20 cellular contexts compared by ENCODE assay signal in the genomic region with DNA sequence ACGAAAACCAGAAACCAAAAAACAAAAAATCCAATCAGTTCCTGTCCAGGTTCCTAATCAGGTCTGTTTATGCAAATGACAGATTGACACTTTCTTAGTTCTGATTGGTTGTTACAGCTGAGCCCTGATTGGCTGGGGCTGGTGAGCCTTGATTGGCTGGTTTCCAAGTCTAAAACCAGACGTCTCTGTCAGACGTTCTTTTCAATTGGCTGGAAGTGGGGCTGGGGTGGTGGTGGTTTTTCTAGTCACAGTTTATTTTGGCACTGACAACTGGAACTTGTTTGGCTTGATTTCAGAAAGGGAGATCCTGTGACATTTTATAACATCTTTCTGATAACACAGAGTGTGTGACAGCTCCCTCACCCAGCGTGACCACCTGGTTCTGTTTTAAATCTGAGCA. TPM values are rescaled to one million over a fixed set of nuclear protein-coding genes. Genes with fewer than 3 reads are reported as not detected.
DNase-seq lines count a peak whose midpoint lies in the region; ATAC-seq, FAIRE-seq and TF ChIP-seq lines count a peak whose summit lies in the region.
"Had no signal": no experiment of that assay in that cellular context is flagged by ENCODE, and none has a peak within 500 bp of the region (broad histone marks: within the 10 kb centered on the region; RNA-seq: fewer than 3 reads in every experiment).

No MANE protein-coding gene starts in this region.

- CTCF ChIA-PET in endothelial cell of umbilical vein (lab: Charles Lee): interaction anchor here (1.2 kb wide), 1 partner anchor 9 kb away, joined by 8 read pairs; no protein-coding TSS in a partner anchor

- DNase-seq in DMS53 (lab: John Stamatoyannopoulos, UW): peak; percentile 41
- no peak for DNase-seq in DMS53 treated with DMSO at 0.1 percent for 48 hours (lab: John Stamatoyannopoulos, UW; ENCODE audit: unreplicated experiment)
- DNase-seq in H4 (ENCODE audit: low spot score): peak; percentile 14
- DNase-seq in OCI-M1 (lab: John Stamatoyannopoulos, UW): peak; percentile 22
- DNase-seq in endothelial cell of umbilical vein (ENCODE audit: low read depth, low spot score): peak; percentile 22
- DNase-seq in HUDEP-2 (lab: John Stamatoyannopoulos, UW; ENCODE audit: unreplicated experiment in 76 of 76): no peak
- DNase-seq in ACHN: no peak
- DNase-seq: C1 segment of cervical spinal cord, EL, IMR-90, NCI-H1092, NCI-H1694 treated with DMSO at 0.1 percent for 48 hours, Right ventricle myocardium superior, T-helper 1 cell had no signal

- in situ Hi-C loops in ACHN (cut with HindIII; ENCODE audit: low pct_ligation_motif_present, low pct_unique_long_range_greater_than_20kb, low sequenced_read_pairs): no loop called here

- no peak overlapping the region for H3K27ac ChIP-seq in endothelial cell of umbilical vein (ENCODE audit: insufficient read depth, low read depth, low read length)
- H3K27ac ChIP-seq: 22Rv1, SK-N-MC had no signal

- intact Hi-C loops in endothelial cell of umbilical vein (cut with micrococcal nuclease): no loop called here

- TF ChIP-seq POLR2A in endothelial cell of umbilical vein (IDR thresholded peaks at IDR 0.05; ENCODE audit: low read depth, low read length): no peak

- no peaks in the 10 kb centered on the region for H3K4me1 ChIP-seq in endothelial cell of umbilical vein (ENCODE audit: control insufficient read depth, extremely low read depth, insufficient read depth, low read length)

- dilution Hi-C loops in endothelial cell of umbilical vein (cut with MboI; ENCODE audit: extremely low pct_ligation_motif_present, low sequenced_read_pairs): no loop called here

- no TSS peak for BruUV-seq in endothelial cell of umbilical vein (replicated peaks; lab: Mats Ljungman, UMichigan)

- no peak overlapping the region for H3K9ac ChIP-seq in endothelial cell of umbilical vein (replicated peaks; ENCODE audit: extremely low read depth, insufficient read depth, low read length)

- no peaks in the 10 kb centered on the region for H3K9me3 ChIP-seq in endothelial cell of umbilical vein (replicated peaks; ENCODE audit: control insufficient read depth, insufficient read depth, low read length)
- H3K9me3 ChIP-seq: HAP-1 had no signal

- no peak overlapping the region for H3K4me3 ChIP-seq in endothelial cell of umbilical vein (replicated peaks in 1 of 3; ENCODE audit: insufficient read depth in 1 of 3, low read depth in 1 of 3, low read length in 3 of 3)
- H3K4me3 ChIP-seq: HAP-1, SK-N-MC had no signal

- no peaks in the 10 kb centered on the region for H3K36me3 ChIP-seq in endothelial cell of umbilical vein (ENCODE audit: control insufficient read depth in 2 of 2, extremely low read depth in 1 of 2, insufficient read depth in 2 of 2, low read length in 2 of 2)
- H3K36me3 ChIP-seq: HAP-1 had no signal

- no peaks in the 10 kb centered on the region for H3K27me3 ChIP-seq in endothelial cell of umbilical vein (ENCODE audit: control insufficient read depth in 2 of 2, insufficient read depth in 2 of 2, low read length in 2 of 2)

- ATAC-seq in GM21526 (IDR thresholded peaks at IDR 0.05; ENCODE audit: low FRiP score, unreplicated experiment): no peak
- ATAC-seq: Panc1 had no signal

- no peak for FAIRE-seq in endothelial cell of umbilical vein (lab: Jason Lieb, UNC)
- FAIRE-seq: GM19239 had no signal

- no peaks in the 10 kb centered on the region for H3K9me1 ChIP-seq in endothelial cell of umbilical vein (replicated peaks; ENCODE audit: control insufficient read depth, extremely low read depth, insufficient read depth, low read length)

- no peaks in the 10 kb centered on the region for H3K79me2 ChIP-seq in endothelial cell of umbilical vein (ENCODE audit: control insufficient read depth, insufficient read depth, low read length)

- no peaks in the 10 kb centered on the region for H4K20me1 ChIP-seq in endothelial cell of umbilical vein (replicated peaks; ENCODE audit: control insufficient read depth, extremely low read depth, insufficient read depth, low read length)

- H2AFZ ChIP-seq in endothelial cell of umbilical vein (ENCODE audit: low read depth, low read length): no peak overlapping the region

- no peak for TF ChIP-seq CTCF in endothelial cell of umbilical vein (IDR thresholded peaks at IDR 0.05; ENCODE audit: extremely low read depth in 1 of 2, insufficient read depth in 1 of 2, low read depth in 1 of 2, low read length in 2 of 2)

- POLR2A ChIA-PET in endothelial cell of umbilical vein (lab: Charles Lee): no interaction called here

- H3K4me2 ChIP-seq in endothelial cell of umbilical vein (ENCODE audit: insufficient read depth, low read length): no peak overlapping the region

TF ChIP-seq in endothelial cell of umbilical vein, 7 proteins besides CTCF, POLR2A, EP300 and RAD21:
- TF ChIP-seq GATA2 (IDR thresholded peaks at IDR 0.05; ENCODE audit: insufficient read depth, insufficient read length, low read depth, low read length): no peak
- TF ChIP-seq, protein P1, sequence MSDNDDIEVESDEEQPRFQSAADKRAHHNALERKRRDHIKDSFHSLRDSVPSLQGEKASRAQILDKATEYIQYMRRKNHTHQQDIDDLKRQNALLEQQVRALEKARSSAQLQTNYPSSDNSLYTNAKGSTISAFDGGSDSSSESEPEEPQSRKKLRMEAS (IDR thresholded peaks at IDR 0.05; ENCODE audit: insufficient read depth, insufficient read length): no peak
- TF ChIP-seq EZH2 (IDR thresholded peaks at IDR 0.05; ENCODE audit: borderline replicate concordance, low read depth, low read length, severe bottlenecking): no peak
- TF ChIP-seq JUN (IDR thresholded peaks at IDR 0.05; ENCODE audit: borderline replicate concordance, insufficient read depth, insufficient read length, low read depth): no peak
- TF ChIP-seq FOS (IDR thresholded peaks at IDR 0.05; ENCODE audit: borderline replicate concordance, insufficient read depth, low read length): no peak
- no peak for TF ChIP-seq POLR2AphosphoS5 (IDR thresholded peaks at IDR 0.05; ENCODE audit: insufficient read depth, low read depth, low read length)

RNA-seq across cellular contexts. Expression of gene PRICKLE1, which starts 36.1 kb away (rescaled TPM):
- total RNA-seq in H4 (2014; rRNA removed; shearing (Covaris generic)): 1.1 and 1.8 TPM in 2 replicates
- total RNA-seq in endothelial cell of umbilical vein: 69.0 and 86.0 TPM in 2 replicates
- polyA plus RNA-seq in endothelial cell of umbilical vein: 22.0 and 34.3 TPM in 2 replicates
- 31.1 and 31.4 TPM in 2 replicates for polyA plus RNA-seq in endothelial cell of umbilical vein (2011; cell fraction: cytosol; rRNA removed)
- 58.0 and 65.5 TPM in 2 replicates for polyA plus RNA-seq in endothelial cell of umbilical vein (2011; cell fraction: nucleus; rRNA removed)
- polyA plus RNA-seq in endothelial cell of umbilical vein (2012): 23.2 and 38.0 TPM in 2 replicates
- 191 and 247 TPM in 2 replicates for polyA minus RNA-seq in endothelial cell of umbilical vein
- polyA minus RNA-seq in endothelial cell of umbilical vein (2011; cell fraction: cytosol; rRNA and poly(A)+ RNA removed): not detected
- 85.1 and 142 TPM in 2 replicates for polyA minus RNA-seq in endothelial cell of umbilical vein (2011; cell fraction: nucleus; rRNA and poly(A)+ RNA removed)

Comparison
In these comparisons a context has a peak if more than half of its experiments do, and no peak if none do; other contexts are left out.
1. DNase-seq: peak in DMS53 (single experiment), H4 (single experiment), OCI-M1 (single experiment) and endothelial cell of umbilical vein (single experiment); none in DMS53 treated with DMSO at 0.1 percent for 48 hours (single experiment), HUDEP-2 (0 of 76) and ACHN (single experiment).
2. RNA of gene PRICKLE1, which starts 36.1 kb away (total RNA-seq): 69.0 to 86.0 TPM in endothelial cell of umbilical vein; 1.1 to 1.8 TPM in H4; every median in the first group is over 10 times any median in the second.